14 cellular contexts compared by ENCODE assay signal in genomic region chr2:216791303-216791702, GRCh38.
A peak's percentile ranks its signal among the peaks of the same experiment; 100 is the strongest.
DNase-seq lines count a peak whose midpoint lies in the region; ATAC-seq and TF ChIP-seq lines count a peak whose summit lies in the region.
"Had no signal": no experiment of that assay in that cellular context is flagged by ENCODE, and none has a peak within 500 bp of the region (broad histone marks: within the 10 kb centered on the region; RNA-seq: fewer than 3 reads in every experiment).

No MANE protein-coding gene starts in this region.

- in situ Hi-C loops in transverse colon (cut with MboI; ENCODE audit: low pct_ligation_motif_present in 1 of 4, low pct_unique_long_range_greater_than_20kb in 1 of 4, low sequenced_read_pairs in 3 of 4): no loop called here

- H3K9ac ChIP-seq in adipocyte (ENCODE audit: low read length) (peak overlapping the region; percentile 80), trophoblast cell (ENCODE audit: low read length) (no peak overlapping the region)
- H3K9ac ChIP-seq: KMS-11 had no signal

- peaks cover 7% of the 10 kb centered on the region for H3K79me1 ChIP-seq in trophoblast cell (ENCODE audit: low read length)

- peak overlapping the region in 3 of 4 donors; percentile 53 to 60 (median 55) for H3K27ac ChIP-seq in gastroesophageal sphincter
- peak overlapping the region; percentile 62 for H3K27ac ChIP-seq in trophoblast cell (ENCODE audit: low read depth, low read length)
- peak overlapping the region; percentile 30 to 67 (median 51) for H3K27ac ChIP-seq in transverse colon
- H3K27ac ChIP-seq: KMS-11, SJCRH30 had no signal

- peaks cover 47% of the 10 kb centered on the region for H3K4me1 ChIP-seq in adipocyte (ENCODE audit: control insufficient read depth, insufficient read depth, low read length)
- peaks cover 0 to 36% (median 0%) of the 10 kb centered on the region in 3 donors for H3K4me1 ChIP-seq in gastroesophageal sphincter
- H3K4me1 ChIP-seq in trophoblast cell (ENCODE audit: control insufficient read depth in 1 of 2, insufficient read depth in 2 of 2, low read length in 2 of 2): peaks cover 4 to 11% of the 10 kb centered on the region in 2 experiments
- peaks cover 5 to 11% (median 7%) of the 10 kb centered on the region in 4 donors for H3K4me1 ChIP-seq in transverse colon

- TF ChIP-seq EP300 in gastroesophageal sphincter (IDR thresholded peaks at IDR 0.05) (no peak), transverse colon (IDR thresholded peaks at IDR 0.05; ENCODE audit: low read depth) (no peak)

- H3K4me2 ChIP-seq in trophoblast cell (ENCODE audit: low read length): no peak overlapping the region
- H3K4me2 ChIP-seq: KMS-11 had no signal

- TF ChIP-seq POLR2A in gastroesophageal sphincter (IDR thresholded peaks at IDR 0.05): no peak
- TF ChIP-seq POLR2A in transverse colon (IDR thresholded peaks at IDR 0.05): no peak

- no peak overlapping the region for H4K8ac ChIP-seq in trophoblast cell (ENCODE audit: low read depth, low read length)

- TF ChIP-seq CTCF in gastroesophageal sphincter (IDR thresholded peaks at IDR 0.05) (no peak), transverse colon (IDR thresholded peaks at IDR 0.05) (no peak)

- ATAC-seq in gastroesophageal sphincter: no peak
- ATAC-seq: activated T-cell treated with anti-CD3 and anti-CD28 coated beads, Interleukin-2, amount 50 U/mL, for 72 hours; HCT116; stimulated activated naive CD8-positive, alpha-beta T cell treated with anti-CD3 and anti-CD28 coated beads, Interleukin-15, Interleukin-2, amounts not matched to agents 100 U/mL and 50 U/mL, for 24 hours had no signal

- no peak overlapping the region for H2BK12ac ChIP-seq in trophoblast cell (ENCODE audit: low read length)

- H2AFZ ChIP-seq in trophoblast cell (ENCODE audit: insufficient read depth, low read length, poor library complexity): no peak overlapping the region

- H2BK120ac ChIP-seq in trophoblast cell (ENCODE audit: insufficient read depth, low read length, poor library complexity): no peak overlapping the region

- WGBS in gastroesophageal sphincter (ENCODE audit: low coverage in 1 of 2), 2 donors: 65 to 84% methylated on average over 2 of the region's 2 CpGs
- WGBS in trophoblast cell (ENCODE audit: extremely low coverage, insufficient coverage, insufficient read length): no CpG with 5 or more reads among the region's 2 CpGs
- WGBS in transverse colon (ENCODE audit: low coverage in 1 of 2), 2 donors: 42 to 45% methylated on average over 2 of the region's 2 CpGs

- intact Hi-C loops in transverse colon (cut with DNase I; ENCODE audit: low total_unique reads): no loop called here

- peak; percentile 63 for DNase-seq in adipocyte (ENCODE audit: low read depth)
- DNase-seq in trophoblast cell: no peak
- no peak for DNase-seq in transverse colon
- DNase-seq in NCI-H226: no peak
- no peak for DNase-seq in kidney tubule cell (ENCODE audit: low spot score)
- no peak for DNase-seq in NCI-H524 treated with DMSO at 0.1 percent for 48 hours (lab: John Stamatoyannopoulos, UW)
- DNase-seq: activated T-cell treated with anti-CD3 and anti-CD28 coated beads, Interleukin-2, amount 50 U/mL, for 72 hours; NCI-H1092 treated with DMSO at 0.1 percent for 48 hours; NCI-H524; SJCRH30; stimulated activated naive CD8-positive, alpha-beta T cell treated with anti-CD3 and anti-CD28 coated beads, Interleukin-15, Interleukin-2, amounts not matched to agents 100 U/mL and 50 U/mL, for 24 hours had no signal

- H3K4me3 ChIP-seq in adipocyte (ENCODE audit: low read length) (peak overlapping the region; percentile 51), gastroesophageal sphincter (no peak overlapping the region), trophoblast cell (ENCODE audit: low read depth, low read length) (no peak overlapping the region), transverse colon (no peak overlapping the region)
- H3K4me3 ChIP-seq: SJCRH30 had no signal

- no peak overlapping the region for H4K12ac ChIP-seq in trophoblast cell (ENCODE audit: low read depth, low read length)

- no peaks in the 10 kb centered on the region for H3K27me3 ChIP-seq in adipocyte (replicated peaks; ENCODE audit: control insufficient read depth, insufficient read depth, low read length)
- H3K27me3 ChIP-seq in gastroesophageal sphincter: no peaks in the 10 kb centered on the region
- H3K27me3 ChIP-seq in trophoblast cell (ENCODE audit: insufficient read depth, low read length): no peaks in the 10 kb centered on the region
- no peaks in the 10 kb centered on the region for H3K27me3 ChIP-seq in transverse colon
- H3K27me3 ChIP-seq: SJCRH30 had no signal

- H3K36me3 ChIP-seq in adipocyte (ENCODE audit: control insufficient read depth, insufficient read depth, low read length, severe bottlenecking) (no peaks in the 10 kb centered on the region), gastroesophageal sphincter (no peaks in the 10 kb centered on the region), trophoblast cell (ENCODE audit: control insufficient read depth in 1 of 2, insufficient read depth in 2 of 2, low read length in 2 of 2) (no peaks in the 10 kb centered on the region), transverse colon (no peaks in the 10 kb centered on the region)
- H3K36me3 ChIP-seq: SJCRH30 had no signal

- no peaks in the 10 kb centered on the region for H3K79me2 ChIP-seq in trophoblast cell (ENCODE audit: control insufficient read depth, insufficient read depth, low read length, poor library complexity)

- no peak overlapping the region for H3K23ac ChIP-seq in trophoblast cell (ENCODE audit: low read length)

- no peak overlapping the region for H2BK5ac ChIP-seq in trophoblast cell (ENCODE audit: low read depth, low read length, poor library complexity)

- no peak overlapping the region for H3K14ac ChIP-seq in trophoblast cell (ENCODE audit: low read length)

- H2AK5ac ChIP-seq in trophoblast cell (ENCODE audit: low read length): no peak overlapping the region

- peak overlapping the region; percentile 75 for H4K91ac ChIP-seq in trophoblast cell (ENCODE audit: low read depth, low read length)

- H3K4ac ChIP-seq in trophoblast cell (ENCODE audit: low read depth, low read length): no peak overlapping the region

- H3K9me3 ChIP-seq in adipocyte (ENCODE audit: control insufficient read depth, low read length): no peaks in the 10 kb centered on the region
- H3K9me3 ChIP-seq in gastroesophageal sphincter: no peaks in the 10 kb centered on the region
- H3K9me3 ChIP-seq in trophoblast cell (ENCODE audit: insufficient read depth, low read depth, low read length): peaks cover 1% of the 10 kb centered on the region
- no peaks in the 10 kb centered on the region for H3K9me3 ChIP-seq in transverse colon
- H3K9me3 ChIP-seq: SJCRH30 had no signal

- no peak overlapping the region for H3K18ac ChIP-seq in trophoblast cell (ENCODE audit: low read length)
